Comparison of ENCODE assay signal across 27 cellular contexts in genomic region chr20:48552550-48552949, GRCh38.
"Had no signal": no experiment of that assay in that cellular context is flagged by ENCODE, and none has a peak within 500 bp of the region (broad histone marks: within the 10 kb centered on the region; RNA-seq: fewer than 3 reads in every experiment).

No MANE protein-coding gene starts in this region.

- H3K4me3 Mint-ChIP-seq: naive thymus-derived CD4-positive, alpha-beta T cell; nephron; neural progenitor cell; stimulated activated effector memory CD8-positive, alpha-beta T cell treated with anti-CD3 and anti-CD28 coated beads, Interleukin-12 subunit alpha, Interleukin-12 subunit beta, amount 100 ng/mL, for 72 hours; stimulated activated naive B cell treated with anti-CD40 and anti-IgM and Interleukin-4, amounts not matched to agents 10 μg/mL and 1 μg/mL and 100 μg/mL, for 72 hours; stimulated activated naive CD8-positive, alpha-beta T cell treated with anti-CD3 and anti-CD28 coated beads, Interleukin-15, Interleukin-2, amounts not matched to agents 100 ng/mL and 50 ng/mL, for 24 hours had no signal

- H3K27ac ChIP-seq: neural progenitor cell, ovary, parathyroid adenoma, psoas muscle, right lobe of liver, sigmoid colon, stomach, thoracic aorta, thyroid gland, tibial nerve, upper lobe of left lung, uterus had no signal

- H3K4me1 ChIP-seq: parathyroid adenoma, psoas muscle, right lobe of liver, sigmoid colon, stomach, thyroid gland, tibial nerve, upper lobe of left lung, uterus had no signal

- H3K9me3 Mint-ChIP-seq: naive thymus-derived CD4-positive, alpha-beta T cell; nephron; neural progenitor cell; stimulated activated effector memory CD8-positive, alpha-beta T cell treated with anti-CD3 and anti-CD28 coated beads, Interleukin-12 subunit alpha, Interleukin-12 subunit beta, amount 100 ng/mL, for 72 hours; stimulated activated naive B cell treated with anti-CD40 and anti-IgM and Interleukin-4, amounts not matched to agents 10 μg/mL and 1 μg/mL and 100 μg/mL, for 72 hours; stimulated activated naive CD8-positive, alpha-beta T cell treated with anti-CD3 and anti-CD28 coated beads, Interleukin-15, Interleukin-2, amounts not matched to agents 100 ng/mL and 50 ng/mL, for 24 hours had no signal

- H3K4me2 ChIP-seq: neural progenitor cell had no signal

- H3K4me3 ChIP-seq: neural progenitor cell, ovary, psoas muscle, right lobe of liver, sigmoid colon, stomach, thoracic aorta, thyroid gland, tibial nerve, upper lobe of left lung, uterus had no signal

- H3K36me3 ChIP-seq: neural progenitor cell, ovary, right lobe of liver, sigmoid colon, stomach, thoracic aorta, thyroid gland, tibial nerve, upper lobe of left lung, uterus had no signal

- H3K27ac Mint-ChIP-seq: naive thymus-derived CD4-positive, alpha-beta T cell; nephron; neural progenitor cell; progenitor cell of endocrine pancreas; stimulated activated effector memory CD8-positive, alpha-beta T cell treated with anti-CD3 and anti-CD28 coated beads, Interleukin-12 subunit alpha, Interleukin-12 subunit beta, amount 100 ng/mL, for 72 hours; stimulated activated naive B cell treated with anti-CD40 and anti-IgM and Interleukin-4, amounts not matched to agents 10 μg/mL and 1 μg/mL and 100 μg/mL, for 72 hours; stimulated activated naive CD8-positive, alpha-beta T cell treated with anti-CD3 and anti-CD28 coated beads, Interleukin-15, Interleukin-2, amounts not matched to agents 100 ng/mL and 50 ng/mL, for 24 hours had no signal

- H3K27me3 ChIP-seq: neural progenitor cell, ovary, right lobe of liver, sigmoid colon, thyroid gland, tibial nerve, upper lobe of left lung, uterus had no signal

- ATAC-seq: naive thymus-derived CD4-positive, alpha-beta T cell; psoas muscle; right cardiac atrium; right lobe of liver; stimulated activated effector memory CD8-positive, alpha-beta T cell treated with anti-CD3 and anti-CD28 coated beads, Interleukin-12 subunit alpha, Interleukin-12 subunit beta, amount 100 ng/mL, for 72 hours; stimulated activated naive B cell treated with anti-CD40 and anti-IgM and Interleukin-4, amounts not matched to agents 10 μg/mL and 1 μg/mL and 100 μg/mL, for 72 hours had no signal

- H3K9me3 ChIP-seq: ovary, psoas muscle, right lobe of liver, sigmoid colon, stomach, thoracic aorta, thyroid gland, tibial nerve, upper lobe of left lung, uterus had no signal

- H2AFZ ChIP-seq: neural progenitor cell, parathyroid adenoma had no signal

- H3K4me1 Mint-ChIP-seq: naive thymus-derived CD4-positive, alpha-beta T cell; stimulated activated effector memory CD8-positive, alpha-beta T cell treated with anti-CD3 and anti-CD28 coated beads, Interleukin-12 subunit alpha, Interleukin-12 subunit beta, amount 100 ng/mL, for 72 hours; stimulated activated naive B cell treated with anti-CD40 and anti-IgM and Interleukin-4, amounts not matched to agents 10 μg/mL and 1 μg/mL and 100 μg/mL, for 72 hours had no signal

- FAIRE-seq: small intestine had no signal

- H3K36me3 Mint-ChIP-seq: naive thymus-derived CD4-positive, alpha-beta T cell; neural progenitor cell; stimulated activated effector memory CD8-positive, alpha-beta T cell treated with anti-CD3 and anti-CD28 coated beads, Interleukin-12 subunit alpha, Interleukin-12 subunit beta, amount 100 ng/mL, for 72 hours; stimulated activated naive B cell treated with anti-CD40 and anti-IgM and Interleukin-4, amounts not matched to agents 10 μg/mL and 1 μg/mL and 100 μg/mL, for 72 hours had no signal

- DNase-seq: naive thymus-derived CD4-positive, alpha-beta T cell; occipital lobe; ovary; psoas muscle; right cardiac atrium; right lobe of liver; sigmoid colon; small intestine; stimulated activated CD4-positive, alpha-beta T cell treated with anti-CD3 and anti-CD28 coated beads, Interleukin-15, amount 100 ng/mL, for 24 hours; stimulated activated CD4-positive, alpha-beta T cell treated with anti-CD3 and anti-CD28 coated beads, Interleukin-2, amount 100 ng/mL, for 24 hours; stimulated activated CD4-positive, alpha-beta T cell treated with anti-CD3 and anti-CD28 coated beads, Interleukin-2, amount 100 ng/mL, for 48 hours; stimulated activated CD4-positive, alpha-beta T cell treated with anti-CD3 and anti-CD28 coated beads, Interleukin-4, amount 100 ng/mL, for 24 hours; stimulated activated naive B cell treated with anti-CD40 and anti-IgM and Interleukin-4, amounts not matched to agents 10 μg/mL and 1 μg/mL and 100 μg/mL, for 72 hours; stimulated activated naive CD4-positive, alpha-beta T cell treated with Interleukin-2 at 50 U/mL for 16 hours; stomach; thyroid gland; trophoblast cell; upper lobe of left lung; uterus had no signal

- H3K79me2 ChIP-seq: parathyroid adenoma had no signal
